Comparison of ENCODE assay signal across 7 cellular contexts in genomic region chr1:202192770-202193613, GRCh38. TPM values are rescaled to one million over a fixed set of nuclear protein-coding genes. Genes with fewer than 3 reads are reported as not detected.
DNase-seq lines count a peak whose midpoint lies in the region; ATAC-seq, FAIRE-seq and TF ChIP-seq lines count a peak whose summit lies in the region.

No MANE protein-coding gene starts in this region.

- peak overlapping the region; percentile 71 to 97 (median 84) for H3K4me3 Mint-ChIP-seq in immature natural killer cell

- no peak overlapping the region for H3K27ac ChIP-seq in GM12878 (ENCODE audit: control insufficient read depth, insufficient read depth)

- no peak overlapping the region for H3K4me3 ChIP-seq in GM12878

- no peaks in the 10 kb centered on the region for H3K9me3 ChIP-seq in GM12878 (replicated peaks; ENCODE audit: control insufficient read depth, insufficient read depth, low read length)

- no peaks in the 10 kb centered on the region for H3K36me3 ChIP-seq in GM12878 (ENCODE audit: control insufficient read depth in 2 of 2, insufficient read depth in 2 of 2, low read length in 1 of 2)

- in situ Hi-C loops in KBM-7 (cut with MboI; ENCODE audit: low pct_unique_long_range_greater_than_20kb, low sequenced_read_pairs) (no loop called here), GM12878 (cut with MboI) (no loop called here)

- no peak for TF ChIP-seq EP300 in GM12878 (IDR thresholded peaks at IDR 0.05; ENCODE audit: borderline replicate concordance in 1 of 2, control insufficient read depth in 1 of 2, low read depth in 2 of 2, low read length in 2 of 2)

- peaks cover 0 to 1% (median 0%) of the 10 kb centered on the region in 6 donors for H3K9me3 Mint-ChIP-seq in immature natural killer cell

- peak overlapping the region in 2 of 6 donors; percentile 89 to 91 for H3K27ac Mint-ChIP-seq in immature natural killer cell

- BruUV-seq in GM12878 (replicated peaks; lab: Mats Ljungman, UMichigan): no TSS peak

- CTCF ChIA-PET in GM12878 (lab: Yijun Ruan, JAX): interaction anchor here (0.6 to 2.9 kb wide), 53 partner anchors 8 to 797 kb away, joined by 3 to 52 read pairs (median 4); partner anchors contain the start of genes ARL8A and PTPN7

- H3K4me2 ChIP-seq in GM12878 (ENCODE audit: control insufficient read depth, insufficient read depth): no peak overlapping the region

- RAD21 ChIA-PET in GM12878 (lab: Charles Lee; ENCODE audit: unreplicated experiment): interaction anchor here (1.1 to 2.4 kb wide), 15 partner anchors 10 to 527 kb away, joined by 3 to 39 read pairs (median 6); partner anchors contain the start of genes PTPN7 and UBE2T

- H4K20me1 ChIP-seq in GM12878 (ENCODE audit: control insufficient read depth, insufficient read depth): no peaks in the 10 kb centered on the region

- TF ChIP-seq CTCF in GM12878 (IDR thresholded peaks at IDR 0.05 in 2 of 3, conservative IDR thresholded peaks at IDR 0.05 in 1 of 3; ENCODE audit: control insufficient read depth in 2 of 3, extremely low read depth in 1 of 3, insufficient read depth in 1 of 3, low read depth in 3 of 3, low read length in 3 of 3): peak; percentile 81 to 95 (median 86)

- H3K9ac ChIP-seq in GM12878 (ENCODE audit: control insufficient read depth, insufficient read depth, low read length): no peak overlapping the region

- H3K27me3 ChIP-seq in GM12878 (replicated peaks in 1 of 2; ENCODE audit: control insufficient read depth in 2 of 2, insufficient read depth in 2 of 2, low read length in 1 of 2): peaks cover 7 to 11% of the 10 kb centered on the region in 2 experiments

- POLR2A ChIA-PET in GM12878 (lab: Charles Lee): no interaction called here

- peaks cover 7 to 16% (median 15%) of the 10 kb centered on the region in 3 donors for H3K27me3 Mint-ChIP-seq in immature natural killer cell (ENCODE audit: low read depth in 3 of 3)

- TF ChIP-seq POLR2A in GM12878 (IDR thresholded peaks at IDR 0.05; ENCODE audit: low read depth, low read length): no peak

- intact Hi-C loops in GM12878 (cut with micrococcal nuclease; ENCODE audit: unreplicated experiment): loop anchor here (1.0 to 10.0 kb wide), 4 partner anchors 44 to 526 kb away; no protein-coding TSS in a partner anchor

- ATAC-seq in GM12878: peak; percentile 80

- DNase-seq in GM03348 (ENCODE audit: low spot score) (peak; percentile 80), KBM-7 (peak; percentile 64), T1000 (lab: John Stamatoyannopoulos, UW) (peak; percentile 27), GM12878 (ENCODE audit: low read depth, low spot score) (no peak), immature natural killer cell (peak; percentile 59 to 70 (median 63)), putamen (ENCODE audit: low spot score) (no peak)
- peak; percentile 23 to 27 for DNase-seq in stimulated activated CD4-positive, alpha-beta T cell treated with anti-CD3 and anti-CD28 coated beads, Interleukin-1b, Interleukin-23, amount 100 ng/mL, for 1 hour (ENCODE audit: low read depth in 2 of 2)

- no peak overlapping the region for H2AFZ ChIP-seq in GM12878 (ENCODE audit: control insufficient read depth, low read depth, low read length)

- no peaks in the 10 kb centered on the region for H3K4me1 ChIP-seq in GM12878 (ENCODE audit: control insufficient read depth, insufficient read depth, low read length)

- peaks cover 6 to 44% of the 10 kb centered on the region in 2 donors for H3K4me1 Mint-ChIP-seq in immature natural killer cell

- no peaks in the 10 kb centered on the region for H3K79me2 ChIP-seq in GM12878 (ENCODE audit: control insufficient read depth, insufficient read depth, low read length)

- SMC1A ChIA-PET in GM12878 (lab: Charles Lee; ENCODE audit: uncharacterized antibody, unreplicated experiment): interaction anchor here (0.6 to 1.7 kb wide), 10 partner anchors 32 to 876 kb away, joined by 3 to 23 read pairs (median 4); partner anchors contain the start of gene PTPN7

- FAIRE-seq in GM12878 (lab: Jason Lieb, UNC): peak; percentile 87

- peak; percentile 71 for TF ChIP-seq RAD21 in GM12878 (IDR thresholded peaks at IDR 0.05; ENCODE audit: insufficient read depth, low read depth, low read length)

- WGBS in GM12878 (ENCODE audit: insufficient coverage, insufficient replicate concordance, low lambda C conversion rate, missing lambda C conversion rate): 18% methylated on average over 16 of the region's 18 CpGs

- H3K36me3 Mint-ChIP-seq in immature natural killer cell: peaks cover 0 to 5% (median 3%) of the 10 kb centered on the region in 3 donors

TF ChIP-seq in GM12878, 131 proteins besides CTCF, POLR2A, EP300 and RAD21 (continues in another document):
- TF ChIP-seq ZNF384 (IDR thresholded peaks at IDR 0.05; ENCODE audit: borderline replicate concordance, low read depth, low read length) (no peak), ZZZ3 (IDR thresholded peaks at IDR 0.05; ENCODE audit: control insufficient read depth, insufficient read length, low read depth) (no peak), SMC3 (IDR thresholded peaks at IDR 0.05; ENCODE audit: borderline replicate concordance, low read length) (peak; percentile 64; the same call in 1 of the 2 replicates), ATF3 (IDR thresholded peaks at IDR 0.05; ENCODE audit: borderline replicate concordance, extremely low read depth, low read depth, low read length) (no peak)

RNA-seq across cellular contexts. Expression of gene LGR6, which starts 0.6 kb away (rescaled TPM):
- 0.13 TPM in 1 of 2 replicates, not detected in the other for total RNA-seq in GM12878 (2013; cell fraction: nucleolus; rRNA removed)
- total RNA-seq in GM12878 (2014; rRNA removed) (0.05 TPM in 1 of 2 replicates, not detected in the other), GM12878 (2014; rRNA removed; fragmentation: Illumina TruSeq; extraction: Trizol) (not detected in 2 replicates), GM12878 (2021) (not detected in 2 replicates)
- not detected for polyA plus RNA-seq in GM12878 (2011; ENCODE audit: low read depth)
- polyA plus RNA-seq in GM12878 (2011; rRNA removed) (not detected in 2 replicates), GM12878 (2014; fragmentation: Illumina TruSeq; extraction: Trizol) (not detected in 2 replicates), GM12878 (2014; fragmentation: Nextera tagmentation; extraction: Ambion mirVana) (not detected), GM12878 (2014; rRNA removed) (0.04 TPM in 1 of 2 replicates, not detected in the other), GM12878 (2016; fragmentation: Nextera tagmentation; extraction: Ambion mirVana) (not detected), immature natural killer cell (10 to 100 TPM; 10.9 to 26.8 (median 21.1) TPM)
- polyA plus RNA-seq in GM12878 (2011; cell fraction: cytosol; rRNA removed): 0.01 and 0.05 TPM in 2 replicates
- 0.12 and 0.19 TPM in 2 replicates for polyA plus RNA-seq in GM12878 (2011; cell fraction: nucleus; rRNA removed)
- polyA plus RNA-seq in GM12878 (2012): 0.04 TPM in 1 of 2 replicates, not detected in the other
- not detected in 2 replicates for polyA minus RNA-seq in GM12878 (2011; rRNA and poly(A)+ RNA removed)
- polyA minus RNA-seq in GM12878 (2011; cell fraction: cytosol; rRNA and poly(A)+ RNA removed): not detected in 2 replicates
- not detected in 2 replicates for polyA minus RNA-seq in GM12878 (2011; cell fraction: nucleus; rRNA and poly(A)+ RNA removed)

RNA-seq across cellular contexts. Expression of gene PTPN7, which starts 32.6 kb away (rescaled TPM):
- total RNA-seq in GM12878 (2013; cell fraction: nucleolus; rRNA removed): 135 and 145 TPM in 2 replicates
- total RNA-seq in GM12878 (2014; rRNA removed) (95.2 and 111 TPM in 2 replicates), GM12878 (2014; rRNA removed; fragmentation: Illumina TruSeq; extraction: Trizol) (61.6 and 78.5 TPM in 2 replicates), GM12878 (2021) (99.8 and 102 TPM in 2 replicates)
- 31.0 TPM for polyA plus RNA-seq in GM12878 (2011; ENCODE audit: low read depth)
- polyA plus RNA-seq in GM12878 (2011; rRNA removed) (74.3 and 91.0 TPM in 2 replicates), GM12878 (2014; fragmentation: Illumina TruSeq; extraction: Trizol) (73.7 and 102 TPM in 2 replicates), GM12878 (2014; fragmentation: Nextera tagmentation; extraction: Ambion mirVana) (10 to 100 TPM in 1 of 2 experiments, 1 to 10 TPM in 1; 7.9 to 14.2 TPM), GM12878 (2014; rRNA removed) (100 and 102 TPM in 2 replicates), GM12878 (2016; fragmentation: Nextera tagmentation; extraction: Ambion mirVana) (100 to 1,000 TPM; 116 to 117 TPM), immature natural killer cell (100 to 1,000 TPM in 1 of 3 donors, 10 to 100 TPM in 2; 55.4 to 126 (median 58.4) TPM)
- 168 and 186 TPM in 2 replicates for polyA plus RNA-seq in GM12878 (2011; cell fraction: cytosol; rRNA removed)
- polyA plus RNA-seq in GM12878 (2011; cell fraction: nucleus; rRNA removed): 173 and 188 TPM in 2 replicates
- 48.5 and 49.9 TPM in 2 replicates for polyA plus RNA-seq in GM12878 (2012)
- polyA minus RNA-seq in GM12878 (2011; rRNA and poly(A)+ RNA removed): 97.4 and 135 TPM in 2 replicates
- 50.4 and 50.5 TPM in 2 replicates for polyA minus RNA-seq in GM12878 (2011; cell fraction: cytosol; rRNA and poly(A)+ RNA removed)
- polyA minus RNA-seq in GM12878 (2011; cell fraction: nucleus; rRNA and poly(A)+ RNA removed): 50.2 and 85.1 TPM in 2 replicates

RNA-seq across cellular contexts. Expression of gene ARL8A, which starts 48.5 kb away (rescaled TPM):
- 13.7 and 18.1 TPM in 2 replicates for total RNA-seq in GM12878 (2013; cell fraction: nucleolus; rRNA removed)
- total RNA-seq in GM12878 (2014; rRNA removed): 18.8 and 20.7 TPM in 2 replicates
- 10.3 and 12.0 TPM in 2 replicates for total RNA-seq in GM12878 (2014; rRNA removed; fragmentation: Illumina TruSeq; extraction: Trizol)
- 30.5 and 33.6 TPM in 2 replicates for total RNA-seq in GM12878 (2021)
- 23.6 TPM for polyA plus RNA-seq in GM12878 (2011; ENCODE audit: low read depth)
- polyA plus RNA-seq in GM12878 (2011; rRNA removed): 49.2 and 49.5 TPM in 2 replicates
- polyA plus RNA-seq in GM12878 (2011; cell fraction: cytosol; rRNA removed): 26.9 and 35.2 TPM in 2 replicates
- 35.2 and 47.4 TPM in 2 replicates for polyA plus RNA-seq in GM12878 (2011; cell fraction: nucleus; rRNA removed)
- polyA plus RNA-seq in GM12878 (2012): 21.0 and 42.5 TPM in 2 replicates
- 11.3 and 15.4 TPM in 2 replicates for polyA plus RNA-seq in GM12878 (2014; fragmentation: Illumina TruSeq; extraction: Trizol)
- 1 to 10 TPM in 1 of 2 experiments, under 1 TPM in 1; 0.34 to 2.4 TPM for polyA plus RNA-seq in GM12878 (2014; fragmentation: Nextera tagmentation; extraction: Ambion mirVana)
- polyA plus RNA-seq in GM12878 (2014; rRNA removed): 22.8 and 25.7 TPM in 2 replicates
- polyA plus RNA-seq in GM12878 (2016; fragmentation: Nextera tagmentation; extraction: Ambion mirVana): 10 to 100 TPM; 10.8 to 15.4 TPM
- polyA minus RNA-seq in GM12878 (2011; rRNA and poly(A)+ RNA removed): 18.5 and 19.3 TPM in 2 replicates
- polyA minus RNA-seq in GM12878 (2011; cell fraction: cytosol; rRNA and poly(A)+ RNA removed): 11.0 and 13.8 TPM in 2 replicates
- 8.1 and 10.2 TPM in 2 replicates for polyA minus RNA-seq in GM12878 (2011; cell fraction: nucleus; rRNA and poly(A)+ RNA removed)
- polyA plus RNA-seq in immature natural killer cell: 10 to 100 TPM in 2 of 3 donors, 1 to 10 TPM in 1; 9.7 to 15.0 (median 11.0) TPM

Comparison
In these comparisons a context has a peak if more than half of its experiments do, and no peak if none do; other contexts are left out.
1. DNase-seq: peak in GM03348 (single experiment), KBM-7 (single experiment), T1000 (single experiment), immature natural killer cell (3 of 3) and stimulated activated CD4-positive, alpha-beta T cell treated with anti-CD3 and anti-CD28 coated beads, Interleukin-1b, Interleukin-23, amount 100 ng/mL, for 1 hour (2 of 2); none in GM12878 (single experiment) and putamen (single experiment).
2. RNA of gene LGR6, which starts 0.6 kb away (polyA plus RNA-seq): 10.9 to 26.8 TPM in immature natural killer cell; 0.01 to 0.19 TPM in GM12878; every median in the first group is over 4 times any median in the second.